In the genomic region with DNA sequence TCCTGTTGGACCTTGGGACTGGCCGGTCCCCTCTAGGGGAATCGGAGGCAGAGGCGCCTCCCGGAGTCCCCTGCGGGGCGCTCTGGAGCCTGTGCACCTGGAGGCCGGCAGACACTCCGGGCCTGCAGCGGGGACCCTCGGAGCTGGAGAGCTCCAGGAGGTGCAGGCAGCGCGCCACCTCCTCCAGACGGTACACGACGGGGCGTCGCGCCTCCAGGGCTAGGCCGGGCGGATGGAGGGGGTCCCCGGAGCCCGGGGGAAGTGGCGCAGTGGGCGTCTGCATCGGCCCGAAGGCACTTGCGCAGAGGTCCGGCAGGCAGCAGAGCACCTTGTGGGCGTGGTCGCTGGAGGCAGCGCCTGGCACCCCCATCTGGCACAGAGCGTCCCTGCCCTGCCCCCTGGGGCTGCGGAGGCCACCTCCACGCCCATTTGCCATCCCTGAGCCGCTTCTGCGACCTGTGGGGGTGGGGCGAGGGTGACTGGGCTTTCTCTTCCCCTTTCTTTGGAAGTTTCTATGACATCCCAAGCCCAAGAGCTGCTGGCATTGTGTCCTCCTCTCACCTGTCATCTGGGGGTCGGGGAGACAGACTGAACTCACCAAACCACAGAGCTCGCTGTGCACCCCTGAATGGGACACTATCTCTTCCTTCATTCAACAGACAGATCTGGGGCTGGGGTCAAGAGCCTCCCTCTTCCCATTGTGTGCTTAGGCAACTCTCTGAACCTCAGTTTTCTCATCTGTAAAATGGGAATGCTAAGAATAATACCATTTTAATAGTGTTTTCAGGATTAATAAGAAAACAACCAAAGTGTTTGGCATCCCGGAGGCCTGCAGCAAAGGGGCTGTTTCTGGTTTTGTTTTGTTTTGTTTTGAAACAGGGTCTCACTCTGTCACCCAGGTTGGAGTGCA, we compare ENCODE assay signal across 9 cellular contexts. TPM values are rescaled to one million over a fixed set of nuclear protein-coding genes. Genes with fewer than 3 reads are reported as not detected.
DNase-seq lines count a peak whose midpoint lies in the region; ATAC-seq and TF ChIP-seq lines count a peak whose summit lies in the region.
"Had no signal": no experiment of that assay in that cellular context is flagged by ENCODE, and none has a peak within 500 bp of the region (broad histone marks: within the 10 kb centered on the region; RNA-seq: fewer than 3 reads in every experiment).

No MANE protein-coding gene starts in this region.

- H3K27ac Mint-ChIP-seq in MCF 10A (ENCODE audit: low read depth, unreplicated experiment): no peak overlapping the region
- H3K27ac Mint-ChIP-seq in effector memory CD8-positive, alpha-beta T cell: no peak overlapping the region

- H3K9me3 ChIP-seq in breast epithelium (no peaks in the 10 kb centered on the region), muscle layer of duodenum (ENCODE audit: control insufficient read depth in 1 of 2, low read length in 2 of 2) (no peaks in the 10 kb centered on the region)

- no peak for DNase-seq in breast epithelium (ENCODE audit: low spot score in 2 of 2)
- no peak for DNase-seq in MCF 10A (ENCODE audit: unreplicated experiment)
- DNase-seq in NOMO-1 treated with DMSO at 0.1 percent for 48 hours (lab: John Stamatoyannopoulos, UW; ENCODE audit: unreplicated experiment): peak; percentile 31
- DNase-seq in effector memory CD8-positive, alpha-beta T cell: no peak

- H3K27me3 ChIP-seq in breast epithelium (no peaks in the 10 kb centered on the region), muscle layer of duodenum (ENCODE audit: low read depth, low read length) (no peaks in the 10 kb centered on the region)

- POLR2A ChIA-PET in MCF 10A (lab: Yijun Ruan, JAX): interaction anchor here (1.2 kb wide), 1 partner anchor 16 kb away, joined by 3 read pairs; no protein-coding TSS in a partner anchor

- no peaks in the 10 kb centered on the region for H3K9me3 Mint-ChIP-seq in MCF 10A (ENCODE audit: unreplicated experiment)
- H3K9me3 Mint-ChIP-seq in effector memory CD8-positive, alpha-beta T cell: no peaks in the 10 kb centered on the region

- CTCF ChIA-PET in MCF 10A (lab: Yijun Ruan, JAX): interaction anchor here (2.1 kb wide), 1 partner anchor 104 kb away, joined by 7 read pairs; no protein-coding TSS in a partner anchor

- ATAC-seq in effector memory CD8-positive, alpha-beta T cell (replicated peaks): peak; percentile 53
- ATAC-seq in GM18873 (IDR thresholded peaks at IDR 0.05; ENCODE audit: low FRiP score, unreplicated experiment) (no peak), HG03378 (IDR thresholded peaks at IDR 0.05; ENCODE audit: unreplicated experiment) (no peak), HG02852 (IDR thresholded peaks at IDR 0.05; ENCODE audit: unreplicated experiment) (no peak)

- H3K4me3 ChIP-seq in breast epithelium (peak overlapping the region in 2 of 3 donors; percentile 33 to 34), muscle layer of duodenum (ENCODE audit: low read depth in 1 of 2, low read length in 2 of 2) (peak overlapping the region; percentile 31 to 61)

- no TSS peak for BruUV-seq in MCF 10A (replicated peaks; lab: Mats Ljungman, UMichigan)

- TF ChIP-seq POLR2A in breast epithelium (IDR thresholded peaks at IDR 0.05): no peak

- TF ChIP-seq CTCF in breast epithelium (IDR thresholded peaks at IDR 0.05): no peak
- TF ChIP-seq CTCF in MCF 10A (IDR thresholded peaks at IDR 0.05; ENCODE audit: unreplicated experiment): no peak

- H3K4me3 Mint-ChIP-seq in MCF 10A (ENCODE audit: unreplicated experiment): no peak overlapping the region
- peak overlapping the region; percentile 41 to 45 for H3K4me3 Mint-ChIP-seq in effector memory CD8-positive, alpha-beta T cell

- H3K4me1 Mint-ChIP-seq in MCF 10A (ENCODE audit: insufficient read depth, unreplicated experiment): peaks cover 12% of the 10 kb centered on the region
- peaks cover 0 to 5% of the 10 kb centered on the region in 2 donors for H3K4me1 Mint-ChIP-seq in effector memory CD8-positive, alpha-beta T cell (ENCODE audit: low read depth in 2 of 2)

- H3K27me3 Mint-ChIP-seq in MCF 10A (ENCODE audit: insufficient read depth, unreplicated experiment): no peaks in the 10 kb centered on the region
- H3K27me3 Mint-ChIP-seq in effector memory CD8-positive, alpha-beta T cell: peaks cover 11 to 18% of the 10 kb centered on the region in 2 donors

- intact Hi-C loops in breast epithelium (cut with DNase I; ENCODE audit: low total_unique reads): no loop called here
- intact Hi-C loops in MCF 10A (cut with micrococcal nuclease): no loop called here

- no peaks in the 10 kb centered on the region for H3K36me3 ChIP-seq in breast epithelium
- no peaks in the 10 kb centered on the region for H3K36me3 ChIP-seq in muscle layer of duodenum (ENCODE audit: control insufficient read depth in 1 of 2, insufficient read depth in 2 of 2, low read length in 2 of 2)

- H3K27ac ChIP-seq in breast epithelium (no peak overlapping the region), muscle layer of duodenum (ENCODE audit: low read length) (no peak overlapping the region)
- H3K27ac ChIP-seq: VCaP had no signal

- H3K4me1 ChIP-seq in breast epithelium (peaks cover 0 to 12% of the 10 kb centered on the region in 2 donors), muscle layer of duodenum (ENCODE audit: control insufficient read depth in 1 of 2, insufficient read depth in 2 of 2, low read length in 2 of 2) (peaks cover 9 to 36% of the 10 kb centered on the region in 2 donors)

- no peaks in the 10 kb centered on the region for H3K36me3 Mint-ChIP-seq in MCF 10A (ENCODE audit: insufficient read depth, unreplicated experiment)
- no peaks in the 10 kb centered on the region for H3K36me3 Mint-ChIP-seq in effector memory CD8-positive, alpha-beta T cell (ENCODE audit: insufficient read depth)

RNA-seq across cellular contexts. Expression of a gene that starts 37.5 kb away (rescaled TPM):
- 100 to 1,000 TPM; 121 to 155 (median 149) TPM for total RNA-seq in breast epithelium
- total RNA-seq in MCF 10A (2022): 130 and 141 TPM in 2 replicates
